In the genomic region with DNA sequence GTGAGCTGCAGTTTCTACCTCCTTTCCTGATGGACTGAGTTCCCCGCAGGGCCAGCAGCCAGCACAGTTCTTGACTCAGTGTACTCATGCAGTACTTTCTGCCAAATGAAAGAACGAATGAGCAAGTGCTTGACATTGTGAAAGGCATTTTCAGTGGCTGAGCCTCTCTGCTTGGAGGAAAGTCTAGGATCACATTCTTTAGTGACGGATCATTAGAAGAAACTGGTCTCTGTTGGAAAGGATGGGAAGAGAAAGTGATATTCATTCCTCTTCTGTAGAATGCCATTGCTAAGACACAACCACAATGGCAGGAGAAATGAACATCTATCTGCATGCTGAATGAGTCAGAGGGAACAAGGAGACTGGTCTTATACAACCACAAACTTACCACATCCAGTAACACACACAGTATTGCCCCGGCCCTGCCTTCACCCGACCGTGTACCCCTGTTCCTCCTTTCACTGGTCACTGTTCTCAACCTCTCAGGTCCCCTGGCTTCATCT, we compare ENCODE assay signal across 9 cellular contexts.
DNase-seq lines count a peak whose midpoint lies in the region; ATAC-seq and TF ChIP-seq lines count a peak whose summit lies in the region.
"Had no signal": no experiment of that assay in that cellular context is flagged by ENCODE, and none has a peak within 500 bp of the region (broad histone marks: within the 10 kb centered on the region; RNA-seq: fewer than 3 reads in every experiment).

No MANE protein-coding gene starts in this region.

- no peaks in the 10 kb centered on the region for H3K79me1 ChIP-seq in trophoblast cell (ENCODE audit: low read length)

- WGBS in trophoblast cell (ENCODE audit: extremely low coverage, insufficient coverage, insufficient read length), result no CpG with 5 or more reads among the region's 6 CpGs

- no peaks in the 10 kb centered on the region for H3K79me2 ChIP-seq in trophoblast cell (ENCODE audit: control insufficient read depth, insufficient read depth, low read length, poor library complexity)

- no TSS peak for BruUV-seq in Calu3 (replicated peaks; lab: Mats Ljungman, UMichigan)

- H4K8ac ChIP-seq in trophoblast cell (ENCODE audit: low read depth, low read length), result no peak overlapping the region

- peaks cover 2% of the 10 kb centered on the region for H3K9me3 ChIP-seq in trophoblast cell (ENCODE audit: insufficient read depth, low read depth, low read length)
- H3K9me3 ChIP-seq: Peyer's patch had no signal

- CTCF ChIA-PET in Calu3 (lab: Charles Lee), result no interaction called here

- no peak overlapping the region for H2BK12ac ChIP-seq in trophoblast cell (ENCODE audit: low read length)

- H3K27ac Mint-ChIP-seq in Calu3 (ENCODE audit: unreplicated experiment) (no peak overlapping the region), chondrocyte (ENCODE audit: unreplicated experiment) (no peak overlapping the region)

- H4K12ac ChIP-seq in trophoblast cell (ENCODE audit: low read depth, low read length), result no peak overlapping the region

- H2AK5ac ChIP-seq in trophoblast cell (ENCODE audit: low read length), result no peak overlapping the region

- no peak overlapping the region for H3K18ac ChIP-seq in trophoblast cell (ENCODE audit: low read length)

- ATAC-seq in GM18498 (IDR thresholded peaks at IDR 0.05; ENCODE audit: unreplicated experiment), result peak; percentile 51
- peak; percentile 90 for ATAC-seq in HG03442 (IDR thresholded peaks at IDR 0.05; ENCODE audit: unreplicated experiment)
- no peak for ATAC-seq in HG03175 (IDR thresholded peaks at IDR 0.05; ENCODE audit: unreplicated experiment)
- no peak for ATAC-seq in HG03571 (IDR thresholded peaks at IDR 0.05; ENCODE audit: unreplicated experiment)

- no peak overlapping the region for H2BK5ac ChIP-seq in trophoblast cell (ENCODE audit: low read depth, low read length, poor library complexity)

- no peak overlapping the region for H3K4ac ChIP-seq in trophoblast cell (ENCODE audit: low read depth, low read length)

- no peaks in the 10 kb centered on the region for H3K4me1 Mint-ChIP-seq in Calu3 (ENCODE audit: low read depth, unreplicated experiment)
- peaks cover 7% of the 10 kb centered on the region for H3K4me1 Mint-ChIP-seq in chondrocyte (ENCODE audit: low read depth)

- peak; percentile 94 for DNase-seq in astrocyte of the spinal cord (ENCODE audit: low read depth, low spot score)
- DNase-seq in trophoblast cell, result no peak
- no peak for DNase-seq in Calu3
- DNase-seq in chondrocyte (ENCODE audit: low spot score), result no peak

- H3K4me2 ChIP-seq in trophoblast cell (ENCODE audit: low read length), result no peak overlapping the region

- peaks cover 2 to 3% of the 10 kb centered on the region in 2 experiments for H3K4me1 ChIP-seq in trophoblast cell (ENCODE audit: control insufficient read depth in 1 of 2, insufficient read depth in 2 of 2, low read length in 2 of 2)
- H3K4me1 ChIP-seq: Peyer's patch had no signal

- H3K27me3 ChIP-seq in trophoblast cell (ENCODE audit: insufficient read depth, low read length), result no peaks in the 10 kb centered on the region
- H3K27me3 ChIP-seq: Peyer's patch had no signal

- H3K36me3 Mint-ChIP-seq in Calu3 (ENCODE audit: insufficient read depth, unreplicated experiment), result no peaks in the 10 kb centered on the region
- H3K36me3 Mint-ChIP-seq in chondrocyte (ENCODE audit: low read depth), result peaks cover 5% of the 10 kb centered on the region

- H2BK120ac ChIP-seq in trophoblast cell (ENCODE audit: insufficient read depth, low read length, poor library complexity), result no peak overlapping the region

- no peak overlapping the region for H3K4me3 ChIP-seq in astrocyte of the spinal cord (ENCODE audit: low read depth, low read length)
- H3K4me3 ChIP-seq in trophoblast cell (ENCODE audit: low read depth, low read length), result no peak overlapping the region
- H3K4me3 ChIP-seq: Peyer's patch had no signal

- H4K91ac ChIP-seq in trophoblast cell (ENCODE audit: low read depth, low read length), result no peak overlapping the region

- no peak overlapping the region for H3K27ac ChIP-seq in trophoblast cell (ENCODE audit: low read depth, low read length)
- H3K27ac ChIP-seq: Peyer's patch had no signal

- H2AFZ ChIP-seq in trophoblast cell (ENCODE audit: insufficient read depth, low read length, poor library complexity), result no peak overlapping the region

- in situ Hi-C loops in astrocyte of the spinal cord (cut with HindIII; ENCODE audit: low sequenced_read_pairs), result no loop called here

- H3K27me3 Mint-ChIP-seq in Calu3 (ENCODE audit: unreplicated experiment) (no peaks in the 10 kb centered on the region), chondrocyte (ENCODE audit: low read depth) (no peaks in the 10 kb centered on the region)

- H3K36me3 ChIP-seq in trophoblast cell (ENCODE audit: control insufficient read depth in 1 of 2, insufficient read depth in 2 of 2, low read length in 2 of 2), result no peaks in the 10 kb centered on the region
- H3K36me3 ChIP-seq: Peyer's patch had no signal

- H3K14ac ChIP-seq in trophoblast cell (ENCODE audit: low read length), result peak overlapping the region; percentile 40

- H3K9me3 Mint-ChIP-seq in Calu3 (ENCODE audit: low read depth, unreplicated experiment) (no peaks in the 10 kb centered on the region), chondrocyte (ENCODE audit: low read depth) (no peaks in the 10 kb centered on the region)

- intact Hi-C loops in Calu3 (cut with micrococcal nuclease; ENCODE audit: unreplicated experiment), result no loop called here

- H3K4me3 Mint-ChIP-seq in Calu3 (ENCODE audit: low read depth, unreplicated experiment) (no peak overlapping the region), chondrocyte (ENCODE audit: unreplicated experiment) (no peak overlapping the region)

- no peak overlapping the region for H3K9ac ChIP-seq in trophoblast cell (ENCODE audit: low read length)

- TF ChIP-seq CTCF in astrocyte of the spinal cord (IDR thresholded peaks at IDR 0.05; ENCODE audit: low read depth, low read length) (no peak), Calu3 (IDR thresholded peaks at IDR 0.05; ENCODE audit: unreplicated experiment) (no peak), chondrocyte (IDR thresholded peaks at IDR 0.05) (no peak)

- H3K23ac ChIP-seq in trophoblast cell (ENCODE audit: low read length), result no peak overlapping the region

Comparison
In these comparisons a context has a peak if more than half of its experiments do, and no peak if none do; other contexts are left out.
1. ATAC-seq: peak in GM18498 (single experiment) and HG03442 (single experiment); none in HG03175 (single experiment) and HG03571 (single experiment).